In the genomic region with DNA sequence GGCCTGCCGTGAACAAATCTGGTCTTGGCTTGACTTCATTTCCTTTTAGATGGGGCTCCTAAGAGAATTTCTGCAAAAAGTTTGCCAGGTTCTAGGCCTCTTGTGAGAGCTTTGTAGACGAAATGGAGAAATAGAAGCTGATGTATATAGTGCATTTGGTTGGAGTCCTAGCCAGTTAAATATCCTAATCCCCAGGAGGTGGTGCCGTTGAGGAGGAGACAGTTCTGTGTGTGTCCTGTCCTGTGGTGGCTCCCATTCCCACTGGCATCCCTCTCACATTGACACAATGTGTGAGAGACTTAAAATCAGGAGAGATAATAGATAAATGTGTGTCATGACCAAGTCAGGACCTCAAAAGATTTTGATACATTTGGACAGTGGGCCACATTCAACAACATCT, we compare ENCODE assay signal across 20 cellular contexts. TPM values are rescaled to one million over a fixed set of nuclear protein-coding genes. Genes with fewer than 3 reads are reported as not detected.
"Had no signal": no experiment of that assay in that cellular context is flagged by ENCODE, and none has a peak within 500 bp of the region (broad histone marks: within the 10 kb centered on the region; RNA-seq: fewer than 3 reads in every experiment).

No MANE protein-coding gene starts in this region.

- H3K4me3 ChIP-seq: cardiac muscle cell, left ventricle myocardium inferior had no signal

- H3K9me3 ChIP-seq: left ventricle myocardium inferior had no signal

- ATAC-seq: activated CD8-positive, alpha-beta T cell treated with anti-CD3 and anti-CD28 coated beads for 36 hours; activated T-helper 17 cell treated with anti-CD3 and anti-CD28 coated beads, Interleukin-2, amount 50 U/mL, for 72 hours; effector memory CD8-positive, alpha-beta T cell had no signal

- H3K4me1 ChIP-seq: left ventricle myocardium inferior had no signal

- H3K27ac ChIP-seq: cardiac muscle cell, epithelial cell of prostate, left ventricle myocardium inferior had no signal

- H3K27me3 ChIP-seq: cardiac muscle cell had no signal

- H3K36me3 ChIP-seq: cardiac muscle cell, left ventricle myocardium inferior had no signal

- DNase-seq: activated CD4-positive, alpha-beta T cell treated with anti-CD3 and anti-CD28 coated beads, Interleukin-2, amount 10 ng/mL, durations not matched to agents 24 days and 14 days; activated CD8-positive, alpha-beta T cell treated with anti-CD3 and anti-CD28 coated beads for 36 hours; activated naive CD4-positive, alpha-beta T cell; activated naive CD8-positive, alpha-beta T cell treated with anti-CD3 and anti-CD28 coated beads for 36 hours; activated T-cell treated with anti-CD3 and anti-CD28 coated beads, Interleukin-2, amount 50 U/mL, for 1 hour; amniotic stem cell; effector memory CD8-positive, alpha-beta T cell; foreskin melanocyte; glutamatergic neuron; kidney glomerular epithelial cell; left ventricle myocardium inferior; retina; stimulated activated CD4-positive, alpha-beta T cell treated with anti-CD3 and anti-CD28 coated beads, Interleukin-12 subunit alpha, Interleukin-12 subunit beta, amount 100 ng/mL, for 4 hours; stimulated activated CD4-positive, alpha-beta T cell treated with anti-CD3 and anti-CD28 coated beads, Interleukin-1b, Interleukin-23, amount 100 ng/mL, for 48 hours; stimulated activated CD8-positive, alpha-beta memory T cell treated with anti-CD3 and anti-CD28 coated beads, Interleukin-4, amount 100 ng/mL, for 48 hours; stimulated activated naive CD4-positive, alpha-beta T cell; T1000 had no signal

RNA-seq across cellular contexts. Expression of a gene that starts 34.6 kb away (rescaled TPM):
- total RNA-seq: activated CD4-positive, alpha-beta T cell treated with anti-CD3 and anti-CD28 coated beads, Interleukin-2, amount 10 ng/mL, durations not matched to agents 24 days and 14 days; activated CD8-positive, alpha-beta T cell treated with anti-CD3 and anti-CD28 coated beads for 36 hours; activated naive CD8-positive, alpha-beta T cell treated with anti-CD3 and anti-CD28 coated beads for 36 hours; activated T-helper 17 cell treated with anti-CD3 and anti-CD28 coated beads, Interleukin-2, amount 50 U/mL, for 72 hours; cardiac muscle cell had no signal
- polyA plus RNA-seq: cardiac muscle cell had no signal
